ENCODE assay signal across 20 cellular contexts in the genomic region with DNA sequence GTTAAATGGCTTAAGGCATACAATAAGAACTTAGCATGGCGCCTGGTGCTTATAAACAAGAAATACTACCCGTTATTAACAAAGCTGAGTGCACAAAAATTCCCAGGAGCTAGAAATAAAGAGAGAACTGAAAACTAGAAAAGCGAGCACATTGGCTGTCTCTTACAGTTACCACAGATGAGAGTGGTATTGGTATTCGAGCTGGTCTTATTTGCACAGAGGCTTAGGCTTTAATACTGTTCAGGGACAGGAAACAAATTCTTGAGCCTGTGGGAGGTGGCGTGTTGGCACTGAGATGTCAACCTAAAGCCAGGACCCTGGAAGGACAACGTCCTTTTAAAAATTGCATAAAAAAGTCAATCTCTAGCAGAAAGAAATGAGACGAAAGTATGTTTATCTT.
"Had no signal": no experiment of that assay in that cellular context is flagged by ENCODE, and none has a peak within 500 bp of the region (broad histone marks: within the 10 kb centered on the region; RNA-seq: fewer than 3 reads in every experiment).

No MANE protein-coding gene starts in this region.

- H3K9me3 Mint-ChIP-seq: neural crest cell; stimulated activated effector memory CD8-positive, alpha-beta T cell treated with anti-CD3 and anti-CD28 coated beads, Interleukin-12 subunit alpha, Interleukin-12 subunit beta, amount 100 ng/mL, for 72 hours had no signal

- H3K27ac Mint-ChIP-seq: stimulated activated effector memory CD8-positive, alpha-beta T cell treated with anti-CD3 and anti-CD28 coated beads, Interleukin-12 subunit alpha, Interleukin-12 subunit beta, amount 100 ng/mL, for 72 hours had no signal

- H3K4me3 ChIP-seq: esophagus muscularis mucosa, gastrocnemius medialis, mucosa of descending colon, ovary, right atrium auricular region, sigmoid colon, suprapubic skin, transverse colon had no signal

- H3K4me1 ChIP-seq: gastrocnemius medialis had no signal

- H3K9me3 ChIP-seq: esophagus muscularis mucosa, gastrocnemius medialis, mucosa of descending colon, ovary, sigmoid colon, suprapubic skin, transverse colon had no signal

- DNase-seq: effector memory CD4-positive, alpha-beta T cell; gastrocnemius medialis; glutamatergic neuron; islet precursor cell; mucosa of descending colon; naive thymus-derived CD8-positive, alpha-beta T cell; ovary; sigmoid colon; small intestine; stimulated activated CD4-positive, alpha-beta T cell treated with anti-CD3 and anti-CD28 coated beads, Interleukin-2, amount 100 ng/mL, for 48 hours; stimulated activated CD8-positive, alpha-beta memory T cell treated with anti-CD3 and anti-CD28 coated beads, Interleukin-4, amount 100 ng/mL, for 48 hours; stimulated activated naive CD8-positive, alpha-beta T cell treated with anti-CD3 and anti-CD28 coated beads, Interleukin-15, Interleukin-2, amounts not matched to agents 100 U/mL and 50 U/mL, for 24 hours; transverse colon had no signal

- H3K27me3 ChIP-seq: esophagus muscularis mucosa, gastrocnemius medialis, ovary, right atrium auricular region, sigmoid colon, suprapubic skin, transverse colon had no signal

- H3K36me3 Mint-ChIP-seq: stimulated activated effector memory CD8-positive, alpha-beta T cell treated with anti-CD3 and anti-CD28 coated beads, Interleukin-12 subunit alpha, Interleukin-12 subunit beta, amount 100 ng/mL, for 72 hours had no signal

- H3K27ac ChIP-seq: epithelial cell of prostate, esophagus muscularis mucosa, gastrocnemius medialis, ovary, right atrium auricular region, sigmoid colon, suprapubic skin, transverse colon had no signal

- H3K4me3 Mint-ChIP-seq: naive thymus-derived CD8-positive, alpha-beta T cell; neural crest cell; stimulated activated effector memory CD8-positive, alpha-beta T cell treated with anti-CD3 and anti-CD28 coated beads, Interleukin-12 subunit alpha, Interleukin-12 subunit beta, amount 100 ng/mL, for 72 hours had no signal

- ATAC-seq: gastrocnemius medialis; left lobe of liver; mucosa of descending colon; naive thymus-derived CD8-positive, alpha-beta T cell; stimulated activated effector memory CD8-positive, alpha-beta T cell treated with anti-CD3 and anti-CD28 coated beads, Interleukin-12 subunit alpha, Interleukin-12 subunit beta, amount 100 ng/mL, for 72 hours; stimulated activated naive CD8-positive, alpha-beta T cell treated with anti-CD3 and anti-CD28 coated beads, Interleukin-15, Interleukin-2, amounts not matched to agents 100 U/mL and 50 U/mL, for 24 hours had no signal

- H3K4me1 Mint-ChIP-seq: naive thymus-derived CD8-positive, alpha-beta T cell; neural crest cell; stimulated activated effector memory CD8-positive, alpha-beta T cell treated with anti-CD3 and anti-CD28 coated beads, Interleukin-12 subunit alpha, Interleukin-12 subunit beta, amount 100 ng/mL, for 72 hours had no signal

- H3K36me3 ChIP-seq: esophagus muscularis mucosa, gastrocnemius medialis, ovary, right atrium auricular region, sigmoid colon, suprapubic skin, transverse colon had no signal
